In the genomic region with DNA sequence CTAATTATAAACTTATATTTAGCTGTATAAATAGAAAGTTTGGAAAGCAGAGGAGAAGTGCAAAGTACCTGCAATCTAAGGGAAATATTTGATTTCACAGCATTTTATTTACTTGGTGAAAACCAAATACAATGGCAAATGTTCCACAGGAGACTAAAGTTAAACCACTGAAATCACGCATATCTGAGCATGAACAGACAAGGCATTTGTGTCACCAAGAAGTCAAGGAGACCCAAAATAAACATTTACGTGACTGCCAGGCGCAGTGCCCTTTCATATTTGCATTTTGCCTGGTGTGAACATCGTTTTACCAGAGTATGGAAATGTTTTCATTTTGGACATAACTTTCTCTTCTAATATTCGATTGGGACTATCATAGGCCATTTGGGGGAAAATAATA, we compare ENCODE assay signal across 1 cellular context.
TF ChIP-seq lines count a peak whose summit lies in the region.

No MANE protein-coding gene starts in this region.

TF ChIP-seq in HepG2, 621 proteins besides CTCF, POLR2A, EP300 and RAD21:
- TF ChIP-seq ZBTB33 (CRISPR knock-in tag; IDR thresholded peaks at IDR 0.05) = peak; percentile 64; the same call in 1 of the 2 replicates
- no peak for TF ChIP-seq ZNF124 (CRISPR knock-in tag; IDR thresholded peaks at IDR 0.05)
- TF ChIP-seq GTF3A (CRISPR knock-in tag; conservative IDR thresholded peaks at IDR 0.05) = no peak
- no peak for TF ChIP-seq ZNF296 (CRISPR knock-in tag; conservative IDR thresholded peaks at IDR 0.05)
- TF ChIP-seq AGO2 (optimal IDR thresholded peaks at IDR 0.05; ENCODE audit: low read depth, low read length) = no peak
- TF ChIP-seq, protein P1, sequence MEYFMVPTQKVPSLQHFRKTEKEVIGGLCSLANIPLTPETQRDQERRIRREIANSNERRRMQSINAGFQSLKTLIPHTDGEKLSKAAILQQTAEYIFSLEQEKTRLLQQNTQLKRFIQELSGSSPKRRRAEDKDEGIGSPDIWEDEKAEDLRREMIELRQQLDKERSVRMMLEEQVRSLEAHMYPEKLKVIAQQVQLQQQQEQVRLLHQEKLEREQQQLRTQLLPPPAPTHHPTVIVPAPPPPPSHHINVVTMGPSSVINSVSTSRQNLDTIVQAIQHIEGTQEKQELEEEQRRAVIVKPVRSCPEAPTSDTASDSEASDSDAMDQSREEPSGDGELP (IDR thresholded peaks at IDR 0.05; ENCODE audit: borderline replicate concordance, low read depth) = no peak
- peak; percentile 34; the same call in 1 of the 2 replicates for TF ChIP-seq MIXL1 (CRISPR knock-in tag; IDR thresholded peaks at IDR 0.05)
- 0 out of 2 replicates have a peak, but pooled peaks have one; percentile 31 for TF ChIP-seq ZMYM4 (CRISPR knock-in tag; IDR thresholded peaks at IDR 0.05)
- no peak for TF ChIP-seq THAP11 (CRISPR knock-in tag; IDR thresholded peaks at IDR 0.05)
- TF ChIP-seq FOXA1 (IDR thresholded peaks at IDR 0.05) = no peak
- 0 out of 2 replicates have a peak, but pooled peaks have one; percentile 18 for TF ChIP-seq FOXA1 (CRISPR knock-in tag; IDR thresholded peaks at IDR 0.05)
- peak; percentile 65 for TF ChIP-seq RARA (CRISPR knock-in tag; IDR thresholded peaks at IDR 0.05)
- no peak for TF ChIP-seq HOXA7 (CRISPR knock-in tag; IDR thresholded peaks at IDR 0.05)
- no peak for TF ChIP-seq ZNF879 (CRISPR knock-in tag; IDR thresholded peaks at IDR 0.05)
- no peak for TF ChIP-seq SIN3B (IDR thresholded peaks at IDR 0.05; ENCODE audit: low read length)
- no peak for TF ChIP-seq CEBPG (CRISPR knock-in tag; IDR thresholded peaks at IDR 0.05)
- TF ChIP-seq, protein P2, sequence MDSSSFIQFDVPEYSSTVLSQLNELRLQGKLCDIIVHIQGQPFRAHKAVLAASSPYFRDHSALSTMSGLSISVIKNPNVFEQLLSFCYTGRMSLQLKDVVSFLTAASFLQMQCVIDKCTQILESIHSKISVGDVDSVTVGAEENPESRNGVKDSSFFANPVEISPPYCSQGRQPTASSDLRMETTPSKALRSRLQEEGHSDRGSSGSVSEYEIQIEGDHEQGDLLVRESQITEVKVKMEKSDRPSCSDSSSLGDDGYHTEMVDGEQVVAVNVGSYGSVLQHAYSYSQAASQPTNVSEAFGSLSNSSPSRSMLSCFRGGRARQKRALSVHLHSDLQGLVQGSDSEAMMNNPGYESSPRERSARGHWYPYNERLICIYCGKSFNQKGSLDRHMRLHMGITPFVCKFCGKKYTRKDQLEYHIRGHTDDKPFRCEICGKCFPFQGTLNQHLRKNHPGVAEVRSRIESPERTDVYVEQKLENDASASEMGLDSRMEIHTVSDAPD (CRISPR knock-in tag; IDR thresholded peaks at IDR 0.05) = peak; percentile 49; the same call in 1 of the 2 replicates
- TF ChIP-seq ZNF280D (CRISPR knock-in tag; IDR thresholded peaks at IDR 0.05) = no peak
